Comparison of ENCODE assay signal across 9 cellular contexts in genomic region chr1:229230136-229230892, GRCh38. TPM values are rescaled to one million over a fixed set of nuclear protein-coding genes. Genes with fewer than 3 reads are reported as not detected.
DNase-seq lines count a peak whose midpoint lies in the region; ATAC-seq and TF ChIP-seq lines count a peak whose summit lies in the region.
"Had no signal": no experiment of that assay in that cellular context is flagged by ENCODE, and none has a peak within 500 bp of the region (broad histone marks: within the 10 kb centered on the region; RNA-seq: fewer than 3 reads in every experiment).

No MANE protein-coding gene starts in this region.

- no peaks in the 10 kb centered on the region for H3K9me3 ChIP-seq in heart left ventricle
- H3K9me3 ChIP-seq in iPS-18c (ENCODE audit: control insufficient read depth, insufficient read depth, low read length) = no peaks in the 10 kb centered on the region
- no peaks in the 10 kb centered on the region for H3K9me3 ChIP-seq in aorta (ENCODE audit: control insufficient read depth, low read length)
- H3K9me3 ChIP-seq: BLaER1 had no signal

- ATAC-seq in heart left ventricle (peak in 1 of 4 donors; percentile 3), aorta (ENCODE audit: low FRiP score) (peak; percentile 10)

- TF ChIP-seq POLR2A in heart left ventricle (IDR thresholded peaks at IDR 0.05) = no peak

- H3K36me3 ChIP-seq in heart left ventricle (no peaks in the 10 kb centered on the region), aorta (ENCODE audit: control insufficient read depth in 1 of 2, insufficient read depth in 2 of 2, low read length in 1 of 2) (no peaks in the 10 kb centered on the region)
- H3K36me3 ChIP-seq: BLaER1 had no signal

- WGBS in heart left ventricle, 4 donors = 75 to 82% (median 76%) methylated on average over 14 of the region's 14 CpGs
- 83 to 88% methylated on average over 14 of the region's 14 CpGs for WGBS in aorta, 2 donors

- intact Hi-C loops in heart left ventricle (cut with DNase I) (no loop called here), cardiac septum (cut with DNase I) (no loop called here), aorta (cut with DNase I) (no loop called here)

- H3K4me3 ChIP-seq in heart left ventricle = no peak overlapping the region
- H3K4me3 ChIP-seq in iPS-18c (ENCODE audit: insufficient read depth, low read depth, low read length) = 0 out of 2 replicates have a peak overlapping the region, but pooled peaks have one; percentile 4
- H3K4me3 ChIP-seq in aorta (ENCODE audit: low read length in 2 of 2) = no peak overlapping the region
- H3K4me3 ChIP-seq: BLaER1 had no signal

- TF ChIP-seq CTCF in heart left ventricle (IDR thresholded peaks at IDR 0.05) (no peak), GM10266 (IDR thresholded peaks at IDR 0.05; ENCODE audit: control insufficient read depth, insufficient read depth, low read depth, missing control alignments) (no peak)

- H3K27me3 ChIP-seq in heart left ventricle (peaks cover 0 to 12% (median 0%) of the 10 kb centered on the region in 9 donors), aorta (ENCODE audit: control insufficient read depth in 1 of 2, insufficient read depth in 2 of 2, low read length in 1 of 2) (no peaks in the 10 kb centered on the region)

- DNase-seq in heart left ventricle (peak in 1 of 5 donors; percentile 39), cardiac septum (ENCODE audit: low spot score) (no peak), NOMO-1 treated with DMSO at 0.1 percent for 48 hours (lab: John Stamatoyannopoulos, UW; ENCODE audit: unreplicated experiment) (peak; percentile 83), aorta (no peak), HPDE6-E6E7 (ENCODE audit: extremely low spot score) (no peak), GM10266 (ENCODE audit: extremely low spot score) (no peak)
- no peak for DNase-seq in activated CD4-positive, alpha-beta T cell treated with anti-CD3 and anti-CD28 coated beads for 4 hours

- H3K4me1 ChIP-seq in heart left ventricle (peaks cover 0 to 37% (median 21%) of the 10 kb centered on the region in 12 donors), aorta (ENCODE audit: control insufficient read depth in 1 of 2, insufficient read depth in 2 of 2, low read length in 2 of 2) (peaks cover 0 to 2% of the 10 kb centered on the region in 2 donors)
- H3K4me1 ChIP-seq: BLaER1 had no signal

- H3K27ac ChIP-seq in heart left ventricle = peak overlapping the region; percentile 64 to 90 (median 76)
- H3K27ac ChIP-seq in aorta (ENCODE audit: low read depth in 1 of 2, low read length in 2 of 2) = peak overlapping the region in 1 of 2 donors; percentile 50
- H3K27ac ChIP-seq: BLaER1 had no signal

RNA-seq across cellular contexts. Expression of gene RAB4A, which starts 40.6 kb away (rescaled TPM):
- total RNA-seq in heart left ventricle (100 to 1,000 TPM in 5 of 9 donors, 10 to 100 TPM in 4; 33.6 to 159 (median 121) TPM), cardiac septum (124 TPM), aorta (10 to 100 TPM; 58.2 to 60.5 TPM)
- polyA plus RNA-seq in heart left ventricle (10 to 100 TPM; 27.6 to 65.7 TPM), aorta (10 to 100 TPM; 38.1 to 59.1 TPM)
